8 cellular contexts compared by ENCODE assay signal in the genomic region with DNA sequence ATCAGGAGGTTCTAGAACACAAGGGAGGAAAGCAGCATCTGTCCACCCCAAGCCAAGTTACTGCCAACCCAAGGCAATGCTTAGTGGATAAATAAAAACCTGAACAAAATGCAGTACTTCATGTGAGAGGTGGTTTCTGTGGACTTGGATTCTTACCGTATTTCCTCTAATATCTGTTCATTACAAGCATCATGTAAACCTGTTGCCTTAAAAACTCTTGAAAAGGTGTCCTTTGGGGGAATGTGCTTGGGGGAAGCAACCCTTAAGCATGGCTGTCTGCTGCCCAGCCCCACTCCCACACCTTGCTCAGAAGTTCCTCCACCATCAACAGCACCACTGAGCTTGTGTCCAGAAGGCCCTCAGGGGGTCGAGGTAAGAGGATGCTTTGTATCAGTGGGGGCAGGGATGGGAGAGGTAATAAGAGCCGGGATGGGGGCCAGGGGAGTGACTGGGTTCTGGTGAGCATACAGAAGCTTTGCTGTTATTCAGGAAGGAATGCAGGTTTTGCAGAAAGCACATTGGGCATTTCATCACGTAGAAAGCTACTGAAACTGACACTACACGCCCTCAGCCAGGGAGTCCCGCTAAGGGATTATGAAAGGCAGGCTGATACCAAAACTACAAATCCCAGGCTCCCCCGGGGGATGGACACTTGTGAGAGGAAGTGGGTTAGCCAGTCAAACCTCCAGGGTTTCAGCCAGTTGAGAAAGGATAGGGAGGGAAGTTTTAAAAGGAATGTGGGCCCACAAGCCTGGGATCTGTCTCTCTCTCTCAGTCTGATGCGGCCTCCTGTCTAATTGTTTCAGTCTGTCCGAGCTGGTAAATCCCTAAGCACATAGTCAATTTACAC. TPM values are rescaled to one million over a fixed set of nuclear protein-coding genes. Genes with fewer than 3 reads are reported as not detected.
A peak's percentile ranks its signal among the peaks of the same experiment; 100 is the strongest.
DNase-seq lines count a peak whose midpoint lies in the region; ATAC-seq and TF ChIP-seq lines count a peak whose summit lies in the region.

No MANE protein-coding gene starts in this region.

- no peaks in the 10 kb centered on the region for H3K9me3 ChIP-seq in neuron (ENCODE audit: low read length)
- no peaks in the 10 kb centered on the region for H3K9me3 ChIP-seq in vagina

- DNase-seq in EH (ENCODE audit: low read depth) (peak; percentile 95), NCI-H526 (lab: John Stamatoyannopoulos, UW) (peak; percentile 37 to 72), fibroblast of peridontal ligament (ENCODE audit: extremely low read depth) (peak; percentile 95), vagina (ENCODE audit: extremely low spot score in 2 of 2) (no peak), anterior cingulate cortex (lab: John Stamatoyannopoulos, UW) (no peak)
- DNase-seq in central memory CD4-positive, alpha-beta T cell = no peak

- H3K4me1 ChIP-seq in neuron (ENCODE audit: insufficient read depth, low read length) (peaks cover 4% of the 10 kb centered on the region), vagina (no peaks in the 10 kb centered on the region)

- H3K27me3 ChIP-seq in neuron (ENCODE audit: insufficient read depth, low read length) (no peaks in the 10 kb centered on the region), vagina (no peaks in the 10 kb centered on the region)

- no peak overlapping the region for H3K27ac ChIP-seq in vagina

- TF ChIP-seq CTCF in vagina (IDR thresholded peaks at IDR 0.05) = no peak

- ATAC-seq in GM21526 (IDR thresholded peaks at IDR 0.05; ENCODE audit: low FRiP score, unreplicated experiment) = no peak

- H2AFZ ChIP-seq in neuron (ENCODE audit: low read depth, low read length) = peak overlapping the region; percentile 94

- H3K36me3 ChIP-seq in neuron (ENCODE audit: insufficient read depth, low read length) (no peaks in the 10 kb centered on the region), vagina (no peaks in the 10 kb centered on the region)

- intact Hi-C loops in vagina (cut with DNase I) = no loop called here

- TF ChIP-seq POLR2A in vagina (IDR thresholded peaks at IDR 0.05) = no peak

- peak overlapping the region; percentile 35 for H3K4me3 ChIP-seq in neuron (ENCODE audit: low read length)
- no peak overlapping the region for H3K4me3 ChIP-seq in vagina

RNA-seq across cellular contexts. Expression of a gene that starts 52.0 kb away (rescaled TPM):
- total RNA-seq in vagina = 1.5 TPM

Comparison
In these comparisons a context has a peak if more than half of its experiments do, and no peak if none do; other contexts are left out.
1. DNase-seq: peak in EH (single experiment), NCI-H526 (2 of 2) and fibroblast of peridontal ligament (single experiment); none in vagina (0 of 2), anterior cingulate cortex (0 of 58) and central memory CD4-positive, alpha-beta T cell (single experiment).